In the genomic region with DNA sequence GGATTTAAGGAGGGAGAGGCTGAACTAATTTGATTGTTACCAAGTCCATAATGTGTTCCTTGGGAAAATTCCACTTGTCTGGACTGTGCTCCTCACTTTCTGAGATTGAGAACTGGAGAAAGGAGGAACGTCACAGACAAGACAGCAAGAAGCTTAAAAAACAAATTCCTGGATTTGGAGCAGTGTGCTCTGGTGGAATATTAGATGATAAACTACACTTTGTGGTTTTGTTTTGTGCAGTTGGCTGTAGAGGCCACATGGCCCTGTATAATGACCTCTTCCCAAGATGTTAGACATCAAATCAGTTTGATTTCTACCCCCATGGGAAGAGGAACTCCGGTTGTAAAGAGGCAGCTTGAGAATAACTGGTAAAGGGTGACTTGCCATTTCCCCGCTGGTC, we compare ENCODE assay signal across 18 cellular contexts.
DNase-seq lines count a peak whose midpoint lies in the region; ATAC-seq and TF ChIP-seq lines count a peak whose summit lies in the region.
"Had no signal": no experiment of that assay in that cellular context is flagged by ENCODE, and none has a peak within 500 bp of the region (broad histone marks: within the 10 kb centered on the region; RNA-seq: fewer than 3 reads in every experiment).

No MANE protein-coding gene starts in this region.

- peaks cover 98% of the 10 kb centered on the region for H3K79me2 ChIP-seq in SK-N-SH (ENCODE audit: insufficient read depth)

- no peaks in the 10 kb centered on the region for H3K9me2 ChIP-seq in SK-N-SH

- no peaks in the 10 kb centered on the region for H3K9me3 ChIP-seq in CD4-positive, alpha-beta memory T cell (ENCODE audit: control insufficient read depth in 1 of 2, low read length in 2 of 2)
- H3K9me3 ChIP-seq in SK-N-SH: no peaks in the 10 kb centered on the region
- no peaks in the 10 kb centered on the region for H3K9me3 ChIP-seq in esophagus (ENCODE audit: control insufficient read depth in 2 of 2, insufficient read depth in 1 of 2, low read depth in 1 of 2, low read length in 1 of 2)
- H3K9me3 ChIP-seq in heart left ventricle: peaks cover 0 to 17% (median 3%) of the 10 kb centered on the region in 12 donors
- H3K9me3 ChIP-seq: thoracic aorta had no signal

- intact Hi-C loops in CD4-positive, alpha-beta memory T cell (cut with micrococcal nuclease): no loop called here
- intact Hi-C loops in heart left ventricle (cut with DNase I) (no loop called here), cardiac septum (cut with DNase I) (no loop called here)

- no peak overlapping the region for H3K27ac ChIP-seq in CD4-positive, alpha-beta memory T cell (ENCODE audit: low read depth, low read length)
- H3K27ac ChIP-seq in SK-N-SH (ENCODE audit: low read depth in 2 of 2, low read length in 1 of 2) (peak overlapping the region; percentile 31 to 62; a peak in 3 of 4 replicates), esophagus (ENCODE audit: low read depth in 2 of 2, low read length in 1 of 2) (peak overlapping the region; percentile 61 to 72), heart left ventricle (no peak overlapping the region)
- H3K27ac ChIP-seq: esophagus muscularis mucosa, thoracic aorta had no signal

- WGBS in SK-N-SH (ENCODE audit: low lambda C conversion rate): 83% methylated on average over 3 of the region's 3 CpGs
- WGBS in esophagus, 2 donors: 65 to 67% methylated on average over 3 of the region's 3 CpGs
- 80 to 94% (median 84%) methylated on average over 3 of the region's 3 CpGs for WGBS in heart left ventricle, 4 donors

- H3F3A ChIP-seq in SK-N-SH (replicated peaks; ENCODE audit: insufficient read depth): peaks cover 28% of the 10 kb centered on the region

- POLR2A ChIA-PET in CD4-positive, alpha-beta memory T cell (lab: Charles Lee; ENCODE audit: partially characterized antibody): no interaction called here
- POLR2A ChIA-PET in SK-N-SH (lab: Yijun Ruan, JAX): no interaction called here

- H3K27me3 Mint-ChIP-seq in CD4-positive, alpha-beta memory T cell: no peaks in the 10 kb centered on the region
- H3K27me3 Mint-ChIP-seq in osteocyte (ENCODE audit: unreplicated experiment): no peaks in the 10 kb centered on the region
- H3K27me3 Mint-ChIP-seq: activated CD8-positive, alpha-beta T cell treated with anti-CD3 and anti-CD28 coated beads for 36 hours; activated naive CD8-positive, alpha-beta T cell had no signal

- CTCF ChIA-PET in CD4-positive, alpha-beta memory T cell (lab: Charles Lee; ENCODE audit: partially characterized antibody): interaction anchor here (0.6 to 2.5 kb wide), 3 partner anchors 10 to 823 kb away, joined by 3 to 10 read pairs (median 3); no protein-coding TSS in a partner anchor
- CTCF ChIA-PET in SK-N-SH (lab: Yijun Ruan, JAX): interaction anchor here (0.6 to 1.9 kb wide), 8 partner anchors 8 to 668 kb away, joined by 3 to 8 read pairs (median 4); no protein-coding TSS in a partner anchor

- DNase-seq in CD4-positive, alpha-beta memory T cell: no peak
- DNase-seq in SK-N-SH (no peak), osteocyte (ENCODE audit: extremely low spot score, unreplicated experiment) (no peak), heart left ventricle (no peak), cardiac septum (ENCODE audit: low spot score) (no peak)
- DNase-seq: activated CD8-positive, alpha-beta T cell treated with anti-CD3 and anti-CD28 coated beads for 36 hours; activated T-cell treated with anti-CD3 and anti-CD28 coated beads, Interleukin-2, amount 50 U/mL, for 48 hours; DND-41; H7; naive thymus-derived CD8-positive, alpha-beta T cell; NCI-H2029 treated with DMSO at 0.1 percent for 48 hours; NCI-H510A had no signal

- no peaks in the 10 kb centered on the region for H3K4me1 ChIP-seq in CD4-positive, alpha-beta memory T cell (ENCODE audit: insufficient read depth, low read length)
- H3K4me1 ChIP-seq in SK-N-SH (ENCODE audit: control insufficient read depth in 1 of 2, insufficient read depth in 2 of 2, low read depth in 1 of 2, low read length in 1 of 2) (peaks cover 27 to 29% of the 10 kb centered on the region in 2 experiments; a peak in 3 of 4 replicates), esophagus (ENCODE audit: control insufficient read depth in 2 of 2, insufficient read depth in 2 of 2, low read length in 1 of 2) (peaks cover 3 to 17% of the 10 kb centered on the region in 2 donors), heart left ventricle (peaks cover 0 to 24% (median 8%) of the 10 kb centered on the region in 12 donors)

- H3K4me3 Mint-ChIP-seq in CD4-positive, alpha-beta memory T cell: peak overlapping the region in 2 of 8 donors; percentile 20 to 46
- H3K4me3 Mint-ChIP-seq in osteocyte (ENCODE audit: unreplicated experiment): no peak overlapping the region
- H3K4me3 Mint-ChIP-seq: activated CD8-positive, alpha-beta T cell treated with anti-CD3 and anti-CD28 coated beads for 36 hours; activated naive CD8-positive, alpha-beta T cell; naive thymus-derived CD8-positive, alpha-beta T cell had no signal

- ATAC-seq in heart left ventricle (no peak), GM21447 (IDR thresholded peaks at IDR 0.05; ENCODE audit: unreplicated experiment) (no peak), GM21515 (IDR thresholded peaks at IDR 0.05; ENCODE audit: unreplicated experiment) (no peak)
- ATAC-seq: activated CD8-positive, alpha-beta T cell treated with anti-CD3 and anti-CD28 coated beads for 36 hours; naive thymus-derived CD8-positive, alpha-beta T cell had no signal

- peaks cover 78% of the 10 kb centered on the region for H4K20me1 ChIP-seq in SK-N-SH (ENCODE audit: insufficient read depth)

- peak overlapping the region; percentile 2 to 84 (median 50) for H3K27ac Mint-ChIP-seq in CD4-positive, alpha-beta memory T cell
- peak overlapping the region; percentile 0 for H3K27ac Mint-ChIP-seq in osteocyte (ENCODE audit: unreplicated experiment)
- H3K27ac Mint-ChIP-seq: activated CD8-positive, alpha-beta T cell treated with anti-CD3 and anti-CD28 coated beads for 36 hours; activated naive CD8-positive, alpha-beta T cell; naive thymus-derived CD8-positive, alpha-beta T cell had no signal

- no peak for TF ChIP-seq POLR2A in heart left ventricle (IDR thresholded peaks at IDR 0.05)

- no peaks in the 10 kb centered on the region for H3K27me3 ChIP-seq in CD4-positive, alpha-beta memory T cell (ENCODE audit: insufficient read depth, low read length)
- H3K27me3 ChIP-seq in SK-N-SH (ENCODE audit: insufficient read depth) (no peaks in the 10 kb centered on the region), esophagus (ENCODE audit: control insufficient read depth in 1 of 2, insufficient read depth in 2 of 2, low read length in 2 of 2) (no peaks in the 10 kb centered on the region), heart left ventricle (no peaks in the 10 kb centered on the region)
- H3K27me3 ChIP-seq: esophagus muscularis mucosa had no signal

- H3K36me3 ChIP-seq in CD4-positive, alpha-beta memory T cell (ENCODE audit: insufficient read depth, low read length): no peaks in the 10 kb centered on the region
- H3K36me3 ChIP-seq in SK-N-SH (replicated peaks in 1 of 2; ENCODE audit: control insufficient read depth in 1 of 2, insufficient read depth in 2 of 2, low read length in 1 of 2) (peaks cover 12 to 23% of the 10 kb centered on the region in 2 experiments), esophagus (ENCODE audit: control insufficient read depth in 2 of 2, insufficient read depth in 2 of 2, low read length in 1 of 2) (no peaks in the 10 kb centered on the region), heart left ventricle (no peaks in the 10 kb centered on the region)
- H3K36me3 ChIP-seq: esophagus muscularis mucosa, thoracic aorta had no signal

- peaks cover 12 to 45% (median 22%) of the 10 kb centered on the region in 4 donors for H3K4me1 Mint-ChIP-seq in CD4-positive, alpha-beta memory T cell
- peaks cover 16% of the 10 kb centered on the region for H3K4me1 Mint-ChIP-seq in osteocyte (ENCODE audit: unreplicated experiment)

- no peak for TF ChIP-seq RAD21 in SK-N-SH (IDR thresholded peaks at IDR 0.05; ENCODE audit: low read length)

- peak overlapping the region; percentile 32 for H3K4me2 ChIP-seq in SK-N-SH

- no peak overlapping the region for H3K4me3 ChIP-seq in CD4-positive, alpha-beta memory T cell (ENCODE audit: low read length in 2 of 2)
- H3K4me3 ChIP-seq in SK-N-SH (ENCODE audit: low read depth in 2 of 2, low read length in 1 of 2): 0 out of 4 replicates have a peak overlapping the region, but pooled peaks of 1 of the 2 experiments have one; percentile 7
- no peak overlapping the region for H3K4me3 ChIP-seq in esophagus (ENCODE audit: low read depth in 1 of 2, low read length in 2 of 2)
- H3K4me3 ChIP-seq in heart left ventricle: no peak overlapping the region
- H3K4me3 ChIP-seq: esophagus muscularis mucosa, thoracic aorta had no signal

- peaks cover 11 to 18% of the 10 kb centered on the region in 2 donors for H3K36me3 Mint-ChIP-seq in CD4-positive, alpha-beta memory T cell
- peaks cover 16% of the 10 kb centered on the region for H3K36me3 Mint-ChIP-seq in osteocyte (ENCODE audit: unreplicated experiment)
- H3K36me3 Mint-ChIP-seq: activated naive CD8-positive, alpha-beta T cell; naive thymus-derived CD8-positive, alpha-beta T cell had no signal

- H3K9me3 Mint-ChIP-seq in CD4-positive, alpha-beta memory T cell: peaks cover 0 to 5% (median 2%) of the 10 kb centered on the region in 8 donors
- H3K9me3 Mint-ChIP-seq in osteocyte (ENCODE audit: unreplicated experiment): peaks cover 9% of the 10 kb centered on the region
- H3K9me3 Mint-ChIP-seq: activated CD8-positive, alpha-beta T cell treated with anti-CD3 and anti-CD28 coated beads for 36 hours had no signal

- TF ChIP-seq CTCF in SK-N-SH (IDR thresholded peaks at IDR 0.05) (no peak), osteocyte (IDR thresholded peaks at IDR 0.05) (no peak), heart left ventricle (IDR thresholded peaks at IDR 0.05) (no peak)

- no peak overlapping the region for H2AFZ ChIP-seq in SK-N-SH (ENCODE audit: low read depth)

- no peak for TF ChIP-seq EP300 in SK-N-SH (IDR thresholded peaks at IDR 0.05; ENCODE audit: borderline replicate concordance in 1 of 2, low read depth in 1 of 2, low read length in 1 of 2)

- H3K9ac ChIP-seq in SK-N-SH: no peak overlapping the region

TF ChIP-seq in SK-N-SH, 30 proteins besides CTCF, POLR2A, EP300 and RAD21:
- TF ChIP-seq TAF1 (IDR thresholded peaks at IDR 0.05; ENCODE audit: borderline replicate concordance, low read depth, low read length): no peak
TF ChIP-seq in SK-N-SH: peak in this region for 0.

Comparison
In these comparisons a context has a peak if more than half of its experiments do, and no peak if none do; other contexts are left out.
1. H3K27ac ChIP-seq: peak in SK-N-SH (2 of 2) and esophagus (2 of 2); none in CD4-positive, alpha-beta memory T cell (single experiment) and heart left ventricle (0 of 12).